In the genomic region with DNA sequence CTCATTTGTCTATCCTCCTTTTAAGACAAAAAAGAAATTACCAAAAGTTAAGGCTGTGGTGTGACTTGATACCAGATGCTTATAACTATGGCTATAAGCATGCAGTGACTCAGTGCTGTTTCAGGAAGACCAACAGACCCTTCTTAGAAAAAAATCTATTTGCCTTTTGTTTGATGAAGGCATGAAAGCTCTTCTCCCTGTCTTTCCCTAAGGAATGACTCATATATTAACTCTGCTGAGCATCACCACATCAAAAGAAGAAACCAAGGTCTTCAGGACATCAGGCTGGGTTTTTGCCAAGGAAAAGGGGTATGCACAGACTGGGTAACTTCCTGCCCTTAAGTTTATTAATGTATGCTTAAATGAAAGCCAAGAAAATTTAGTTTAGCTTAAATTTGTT, we compare ENCODE assay signal across 8 cellular contexts. TPM values are rescaled to one million over a fixed set of nuclear protein-coding genes. Genes with fewer than 3 reads are reported as not detected.
DNase-seq lines count a peak whose midpoint lies in the region; ATAC-seq and TF ChIP-seq lines count a peak whose summit lies in the region.

No MANE protein-coding gene starts in this region.

- no peak for TF ChIP-seq POLR2A in body of pancreas (IDR thresholded peaks at IDR 0.05)

- TF ChIP-seq CTCF in body of pancreas (IDR thresholded peaks at IDR 0.05), result no peak
- no peak for TF ChIP-seq CTCF in nephron (IDR thresholded peaks at IDR 0.05; ENCODE audit: unreplicated experiment in 3 of 3)

- peaks cover 3% of the 10 kb centered on the region for H3K9me3 Mint-ChIP-seq in nephron

- H3K27me3 ChIP-seq in body of pancreas, result no peaks in the 10 kb centered on the region

- no peaks in the 10 kb centered on the region for H3K9me3 ChIP-seq in body of pancreas

- H3K36me3 ChIP-seq in body of pancreas (replicated peaks in 1 of 2; ENCODE audit: insufficient read depth in 1 of 2, low read depth in 2 of 2), result no peaks in the 10 kb centered on the region

- peaks cover 27% of the 10 kb centered on the region for H3K4me1 ChIP-seq in body of pancreas

- no peak overlapping the region for H3K4me3 ChIP-seq in body of pancreas

- peak; percentile 93 for DNase-seq in COLO829 (ENCODE audit: low spot score)
- DNase-seq in NCI-H226, result peak; percentile 73
- no peak for DNase-seq in body of pancreas
- no peak for DNase-seq in activated effector memory CD4-positive, alpha-beta T cell treated with anti-CD3 and anti-CD28 coated beads, Interleukin-2, amount 50 U/mL, for 16 hours
- DNase-seq in NCI-H524 (lab: John Stamatoyannopoulos, UW), result no peak

- peaks cover 24% of the 10 kb centered on the region for H3K4me1 Mint-ChIP-seq in nephron

- H3K27ac Mint-ChIP-seq in nephron, result peak overlapping the region; percentile 82 to 85 (median 83)

- no peak for ATAC-seq in body of pancreas
- no peak for ATAC-seq in HG02884 (IDR thresholded peaks at IDR 0.05; ENCODE audit: unreplicated experiment)
- ATAC-seq in HG02870 (IDR thresholded peaks at IDR 0.05; ENCODE audit: unreplicated experiment), result no peak

- peaks cover 13% of the 10 kb centered on the region for H3K36me3 Mint-ChIP-seq in nephron (ENCODE audit: low read depth)

- H3K4me3 Mint-ChIP-seq in nephron, result peak overlapping the region in 2 of 3 experiments; percentile 8 to 26

- peak overlapping the region in 3 of 4 donors; percentile 25 to 79 (median 47) for H3K27ac ChIP-seq in body of pancreas

- intact Hi-C loops in body of pancreas (cut with DNase I), result no loop called here

- no peaks in the 10 kb centered on the region for H3K27me3 Mint-ChIP-seq in nephron (ENCODE audit: low read depth)

RNA-seq across cellular contexts. Expression of gene VMP1, which starts 47.1 kb away (rescaled TPM):
- 100 to 1,000 TPM; 174 to 259 TPM for total RNA-seq in body of pancreas

RNA-seq across cellular contexts. Expression of gene PTRH2, which starts 47.3 kb away (rescaled TPM):
- 10 to 100 TPM; 15.3 to 15.5 TPM for total RNA-seq in body of pancreas

Comparison
In these comparisons a context has a peak if more than half of its experiments do, and no peak if none do; other contexts are left out.
1. DNase-seq: peak in COLO829 (single experiment) and NCI-H226 (single experiment); none in body of pancreas (0 of 4), activated effector memory CD4-positive, alpha-beta T cell treated with anti-CD3 and anti-CD28 coated beads, Interleukin-2, amount 50 U/mL, for 16 hours (single experiment) and NCI-H524 (0 of 2).